In genomic region chr5:157529002-157529401, GRCh38 we compare ENCODE assay signal across 11 cellular contexts.
"Had no signal": no experiment of that assay in that cellular context is flagged by ENCODE, and none has a peak within 500 bp of the region (broad histone marks: within the 10 kb centered on the region; RNA-seq: fewer than 3 reads in every experiment).

No MANE protein-coding gene starts in this region.

- H3K36me3 Mint-ChIP-seq: mesothelial cell of epicardium had no signal

- DNase-seq: activated effector memory CD4-positive, alpha-beta T cell treated with anti-CD3 and anti-CD28 coated beads, Interleukin-2, amount 50 U/mL, for 16 hours; activated T-cell treated with anti-CD3 and anti-CD28 coated beads, Interleukin-2, amount 50 U/mL, for 24 hours; esophagus squamous epithelium; glutamatergic neuron; kidney glomerular epithelial cell; pancreas; substantia nigra had no signal

- H3K9me3 ChIP-seq: esophagus squamous epithelium, pancreas, tibial nerve had no signal

- H3K27ac ChIP-seq: pancreas, tibial nerve had no signal

- H3K27me3 Mint-ChIP-seq: activated T-cell treated with anti-CD3 and anti-CD28 coated beads, Interleukin-2, amount 50 U/mL, for 24 hours had no signal

- H3K4me3 Mint-ChIP-seq: activated T-cell treated with anti-CD3 and anti-CD28 coated beads, Interleukin-2, amount 50 U/mL, for 24 hours; mesothelial cell of epicardium; stimulated activated effector memory CD8-positive, alpha-beta T cell treated with anti-CD3 and anti-CD28 coated beads, Interleukin-12 subunit alpha, Interleukin-12 subunit beta, amount 100 ng/mL, for 72 hours had no signal

- H3K4me1 ChIP-seq: pancreas had no signal

- H3K27ac Mint-ChIP-seq: activated naive CD4-positive, alpha-beta T cell treated with anti-CD3 and anti-CD28 coated beads, Interleukin-2, amount 50 U/mL, for 72 hours; activated T-cell treated with anti-CD3 and anti-CD28 coated beads, Interleukin-2, amount 50 U/mL, for 24 hours; mesothelial cell of epicardium had no signal

- H3K9me3 Mint-ChIP-seq: activated naive CD4-positive, alpha-beta T cell treated with anti-CD3 and anti-CD28 coated beads, Interleukin-2, amount 50 U/mL, for 72 hours; activated T-cell treated with anti-CD3 and anti-CD28 coated beads, Interleukin-2, amount 50 U/mL, for 24 hours; mesothelial cell of epicardium; stimulated activated effector memory CD8-positive, alpha-beta T cell treated with anti-CD3 and anti-CD28 coated beads, Interleukin-12 subunit alpha, Interleukin-12 subunit beta, amount 100 ng/mL, for 72 hours had no signal

- H3K36me3 ChIP-seq: pancreas, tibial nerve had no signal

- H3K27me3 ChIP-seq: esophagus squamous epithelium, pancreas, tibial nerve had no signal

- ATAC-seq: activated naive CD4-positive, alpha-beta T cell treated with anti-CD3 and anti-CD28 coated beads, Interleukin-2, amount 50 U/mL, for 72 hours; stimulated activated effector memory CD8-positive, alpha-beta T cell treated with anti-CD3 and anti-CD28 coated beads, Interleukin-12 subunit alpha, Interleukin-12 subunit beta, amount 100 ng/mL, for 72 hours had no signal

- H3K4me3 ChIP-seq: esophagus squamous epithelium, pancreas, tibial nerve had no signal
